Comparison of ENCODE assay signal across 12 cellular contexts in genomic region chr9:35606726-35607125, GRCh38. TPM values are rescaled to one million over a fixed set of nuclear protein-coding genes. Genes with fewer than 3 reads are reported as not detected.
DNase-seq lines count a peak whose midpoint lies in the region; ATAC-seq and TF ChIP-seq lines count a peak whose summit lies in the region.
"Had no signal": no experiment of that assay in that cellular context is flagged by ENCODE, and none has a peak within 500 bp of the region (broad histone marks: within the 10 kb centered on the region; RNA-seq: fewer than 3 reads in every experiment).

No MANE protein-coding gene starts in this region.

- H3K36me3 Mint-ChIP-seq in effector memory CD8-positive, alpha-beta T cell (ENCODE audit: insufficient read depth), result peaks cover 30% of the 10 kb centered on the region

- DNase-seq in DND-41 (no peak), NAMALWA (ENCODE audit: low spot score) (peak; percentile 3), OCI-M1 (lab: John Stamatoyannopoulos, UW) (no peak), foreskin keratinocyte (no peak), GM13977 (ENCODE audit: low spot score) (no peak)
- DNase-seq in effector memory CD8-positive, alpha-beta T cell, result no peak
- DNase-seq: left ventricle myocardium superior, NCI-H748 treated with DMSO at 0.1 percent for 48 hours had no signal

- H3K27ac ChIP-seq in DND-41 (ENCODE audit: low read length), result peak overlapping the region; percentile 72
- H3K27ac ChIP-seq in foreskin keratinocyte, result no peak overlapping the region

- TF ChIP-seq CTCF in DND-41 (IDR thresholded peaks at IDR 0.05; ENCODE audit: borderline replicate concordance, extremely low read depth, low read length, poor library complexity, severe bottlenecking) (no peak), foreskin keratinocyte (conservative IDR thresholded peaks at IDR 0.05) (no peak), GM13977 (IDR thresholded peaks at IDR 0.05; ENCODE audit: extremely low read depth, insufficient read depth, missing control alignments) (no peak)

- no peaks in the 10 kb centered on the region for H3K9me3 Mint-ChIP-seq in effector memory CD8-positive, alpha-beta T cell

- ATAC-seq in DND-41 (ENCODE audit: insufficient read depth, low read depth), result no peak
- ATAC-seq in effector memory CD8-positive, alpha-beta T cell (replicated peaks), result no peak
- ATAC-seq in foreskin keratinocyte, result no peak
- ATAC-seq in HG02623 (IDR thresholded peaks at IDR 0.05; ENCODE audit: unreplicated experiment), result no peak
- ATAC-seq: left ventricle myocardium superior had no signal

- peak overlapping the region; percentile 71 for H3K9ac ChIP-seq in DND-41 (ENCODE audit: low read depth, low read length)

- H4K20me1 ChIP-seq in DND-41 (ENCODE audit: insufficient read depth, low read length), result peaks cover 16% of the 10 kb centered on the region

- peaks cover 32 to 35% of the 10 kb centered on the region in 2 donors for H3K4me1 Mint-ChIP-seq in effector memory CD8-positive, alpha-beta T cell (ENCODE audit: low read depth in 2 of 2)

- in situ Hi-C loops in GM13977 (cut with MboI; ENCODE audit: low pct_unique_long_range_greater_than_20kb, low sequenced_read_pairs, unreplicated experiment), result no loop called here

- H3K27me3 Mint-ChIP-seq in effector memory CD8-positive, alpha-beta T cell, result no peaks in the 10 kb centered on the region

- no peaks in the 10 kb centered on the region for H3K9me3 ChIP-seq in DND-41 (ENCODE audit: insufficient read depth, low read length, severe bottlenecking)
- H3K9me3 ChIP-seq in neuron (ENCODE audit: low read length), result no peaks in the 10 kb centered on the region

- H3K27me3 ChIP-seq in DND-41 (ENCODE audit: insufficient read depth, low read length, poor library complexity) (no peaks in the 10 kb centered on the region), neuron (ENCODE audit: insufficient read depth, low read length) (no peaks in the 10 kb centered on the region), foreskin keratinocyte (no peaks in the 10 kb centered on the region)

- H3K27ac Mint-ChIP-seq in effector memory CD8-positive, alpha-beta T cell, result peak overlapping the region in 1 of 2 donors; percentile 44

- H3K36me3 ChIP-seq in DND-41 (ENCODE audit: insufficient read depth, low read length) (peaks cover 42% of the 10 kb centered on the region), neuron (ENCODE audit: insufficient read depth, low read length) (peaks cover 22% of the 10 kb centered on the region)

- peaks cover 54% of the 10 kb centered on the region for H3K79me2 ChIP-seq in DND-41 (ENCODE audit: insufficient read depth, low read length)

- H3K4me3 Mint-ChIP-seq in effector memory CD8-positive, alpha-beta T cell, result peak overlapping the region; percentile 24 to 43

- H3K4me1 ChIP-seq in DND-41 (ENCODE audit: insufficient read depth, low read length), result peaks cover 51% of the 10 kb centered on the region
- H3K4me1 ChIP-seq in neuron (ENCODE audit: insufficient read depth, low read length), result peaks cover 18% of the 10 kb centered on the region
- no peaks in the 10 kb centered on the region for H3K4me1 ChIP-seq in foreskin keratinocyte

- H3K4me2 ChIP-seq in DND-41 (ENCODE audit: insufficient read depth, low read length), result peak overlapping the region; percentile 91

- H2AFZ ChIP-seq in DND-41 (ENCODE audit: low read depth, low read length), result no peak overlapping the region
- no peak overlapping the region for H2AFZ ChIP-seq in neuron (ENCODE audit: low read depth, low read length)

- H3K4me3 ChIP-seq in DND-41 (ENCODE audit: low read depth in 1 of 2, low read length in 2 of 2) (peak overlapping the region; percentile 71 to 92; a peak in 3 of 4 replicates), neuron (ENCODE audit: low read length) (peak overlapping the region; percentile 59)

RNA-seq across cellular contexts. Expression of gene TESK1, which starts 1.7 kb away (rescaled TPM):
- total RNA-seq in foreskin keratinocyte, result 13.5 and 14.6 TPM in 2 replicates
- 22.3 and 22.5 TPM in 2 replicates for polyA plus RNA-seq in foreskin keratinocyte

RNA-seq across cellular contexts. Expression of gene CD72, which starts 11.5 kb away (rescaled TPM):
- 0.20 and 0.28 TPM in 2 replicates for total RNA-seq in foreskin keratinocyte
- polyA plus RNA-seq in foreskin keratinocyte, result 0.19 TPM in 2 replicates

RNA-seq across cellular contexts. Expression of gene SIT1, which starts 44.0 kb away (rescaled TPM):
- total RNA-seq in foreskin keratinocyte, result not detected in 2 replicates
- not detected in 2 replicates for polyA plus RNA-seq in foreskin keratinocyte
- total RNA-seq: Daoy, frontal cortex had no signal

RNA-seq across cellular contexts. Expression of gene RMRP, which starts 51.1 kb away (rescaled TPM):
- total RNA-seq in foreskin keratinocyte, result 3,234 and 3,953 TPM in 2 replicates
- polyA plus RNA-seq in foreskin keratinocyte, result 2.0 TPM in 1 of 2 replicates, not detected in the other

RNA-seq across cellular contexts. Expression of gene CCDC107, which starts 51.4 kb away (rescaled TPM):
- total RNA-seq in foreskin keratinocyte, result 12.0 and 13.5 TPM in 2 replicates
- 26.3 and 27.2 TPM in 2 replicates for polyA plus RNA-seq in foreskin keratinocyte
